13 cellular contexts compared by ENCODE assay signal in genomic region chr7:29337628-29338116, GRCh38.
DNase-seq lines count a peak whose midpoint lies in the region; ATAC-seq and TF ChIP-seq lines count a peak whose summit lies in the region.
"Had no signal": no experiment of that assay in that cellular context is flagged by ENCODE, and none has a peak within 500 bp of the region (broad histone marks: within the 10 kb centered on the region; RNA-seq: fewer than 3 reads in every experiment).

No MANE protein-coding gene starts in this region.

- POLR2A ChIA-PET in activated CD4-positive, alpha-beta memory T cell treated with anti-CD3 and anti-CD28 coated beads for 36 hours (lab: Charles Lee), result no interaction called here

- no peaks in the 10 kb centered on the region for H3K36me3 ChIP-seq in adrenal gland (replicated peaks in 1 of 2)
- H3K36me3 ChIP-seq: colonic mucosa, neutrophil had no signal

- peak; percentile 83 for ATAC-seq in stimulated activated naive CD8-positive, alpha-beta T cell treated with anti-CD3 and anti-CD28 coated beads, Interleukin-15, amount 100 ng/mL, for 72 hours

- H3K4me3 Mint-ChIP-seq in activated CD4-positive, alpha-beta memory T cell treated with anti-CD3 and anti-CD28 coated beads for 36 hours, result no peak overlapping the region
- peak overlapping the region; percentile 5 to 16 for H3K4me3 Mint-ChIP-seq in stimulated activated naive CD8-positive, alpha-beta T cell treated with anti-CD3 and anti-CD28 coated beads, Interleukin-15, amount 100 ng/mL, for 72 hours

- H3K9me3 Mint-ChIP-seq in activated CD4-positive, alpha-beta memory T cell treated with anti-CD3 and anti-CD28 coated beads for 36 hours, result no peaks in the 10 kb centered on the region
- no peaks in the 10 kb centered on the region for H3K9me3 Mint-ChIP-seq in stimulated activated naive CD8-positive, alpha-beta T cell treated with anti-CD3 and anti-CD28 coated beads, Interleukin-15, amount 100 ng/mL, for 72 hours

- H3K27me3 Mint-ChIP-seq in activated CD4-positive, alpha-beta memory T cell treated with anti-CD3 and anti-CD28 coated beads for 36 hours, result no peaks in the 10 kb centered on the region
- H3K27me3 Mint-ChIP-seq in stimulated activated naive CD8-positive, alpha-beta T cell treated with anti-CD3 and anti-CD28 coated beads, Interleukin-15, amount 100 ng/mL, for 72 hours, result peaks cover 1% of the 10 kb centered on the region

- peaks cover 22% of the 10 kb centered on the region for H3K4me1 Mint-ChIP-seq in activated CD4-positive, alpha-beta memory T cell treated with anti-CD3 and anti-CD28 coated beads for 36 hours (ENCODE audit: low read depth)
- H3K4me1 Mint-ChIP-seq in stimulated activated naive CD8-positive, alpha-beta T cell treated with anti-CD3 and anti-CD28 coated beads, Interleukin-15, amount 100 ng/mL, for 72 hours, result peaks cover 27% of the 10 kb centered on the region

- no peaks in the 10 kb centered on the region for H3K9me3 ChIP-seq in adrenal gland (replicated peaks in 1 of 3)
- H3K9me3 ChIP-seq: colonic mucosa, neutrophil had no signal

- H3K4me3 ChIP-seq in fibroblast of pulmonary artery (replicated peaks; ENCODE audit: low read depth, low read length) (no peak overlapping the region), adrenal gland (no peak overlapping the region)
- H3K4me3 ChIP-seq: colonic mucosa had no signal

- DNase-seq in activated naive CD4-positive, alpha-beta T cell treated with Interleukin-2 at 50 U/mL for 16 hours, result peak; percentile 2
- no peak for DNase-seq in activated naive CD4-positive, alpha-beta T cell (lab: John Stamatoyannopoulos, UW)
- DNase-seq in activated CD4-positive, alpha-beta memory T cell treated with anti-CD3 and anti-CD28 coated beads for 36 hours, result peak; percentile 20
- DNase-seq in fibroblast of pulmonary artery (ENCODE audit: low read depth), result peak; percentile 51
- DNase-seq in stimulated activated naive CD8-positive, alpha-beta T cell treated with anti-CD3 and anti-CD28 coated beads, Interleukin-15, amount 100 ng/mL, for 72 hours, result peak; percentile 5 to 16
- no peak for DNase-seq in NCI-H1694 treated with DMSO at 0.1 percent for 48 hours (lab: John Stamatoyannopoulos, UW)
- DNase-seq in kidney tubule cell (ENCODE audit: low spot score), result no peak
- DNase-seq in adrenal gland, result no peak
- DNase-seq: activated CD4-positive, CD25-positive, alpha-beta regulatory T cell; colonic mucosa; KBM-7; stimulated activated CD4-positive, alpha-beta T cell treated with anti-CD3 and anti-CD28 coated beads, Interleukin-4, amount 100 ng/mL, for 4 hours had no signal

- no peak for TF ChIP-seq POLR2A in adrenal gland (IDR thresholded peaks at IDR 0.05)

- CTCF ChIA-PET in activated CD4-positive, alpha-beta memory T cell treated with anti-CD3 and anti-CD28 coated beads for 36 hours (lab: Charles Lee), result interaction anchor here (0.9 kb wide), 1 partner anchor 148 kb away, joined by 4 read pairs; no protein-coding TSS in a partner anchor

- TF ChIP-seq CTCF in fibroblast of pulmonary artery (IDR thresholded peaks at IDR 0.05; ENCODE audit: low read length, missing control alignments) (no peak), adrenal gland (IDR thresholded peaks at IDR 0.05) (no peak)

- 45 to 68% (median 60%) methylated on average over 3 of the region's 3 CpGs for WGBS in adrenal gland, 4 donors

- no peak overlapping the region for H3K27ac Mint-ChIP-seq in activated CD4-positive, alpha-beta memory T cell treated with anti-CD3 and anti-CD28 coated beads for 36 hours
- H3K27ac Mint-ChIP-seq in stimulated activated naive CD8-positive, alpha-beta T cell treated with anti-CD3 and anti-CD28 coated beads, Interleukin-15, amount 100 ng/mL, for 72 hours, result peak overlapping the region; percentile 49 to 64

- intact Hi-C loops in activated CD4-positive, alpha-beta memory T cell treated with anti-CD3 and anti-CD28 coated beads for 36 hours (cut with micrococcal nuclease), result no loop called here
- intact Hi-C loops in adrenal gland (cut with DNase I), result no loop called here

- H3K27ac ChIP-seq in adrenal gland, result peak overlapping the region in 2 of 5 donors; percentile 14 to 46
- H3K27ac ChIP-seq: colonic mucosa, neutrophil had no signal

- H3K36me3 Mint-ChIP-seq in activated CD4-positive, alpha-beta memory T cell treated with anti-CD3 and anti-CD28 coated beads for 36 hours, result no peaks in the 10 kb centered on the region

- no peaks in the 10 kb centered on the region for H3K27me3 ChIP-seq in adrenal gland
- H3K27me3 ChIP-seq: colonic mucosa, neutrophil had no signal

- H3K4me1 ChIP-seq in adrenal gland (replicated peaks in 1 of 2), result peaks cover 0 to 4% of the 10 kb centered on the region in 2 donors
- H3K4me1 ChIP-seq: colonic mucosa had no signal

Comparison
In these comparisons a context has a peak if more than half of its experiments do, and no peak if none do; other contexts are left out.
1. DNase-seq: peak in activated naive CD4-positive, alpha-beta T cell treated with Interleukin-2 at 50 U/mL for 16 hours (single experiment), activated CD4-positive, alpha-beta memory T cell treated with anti-CD3 and anti-CD28 coated beads for 36 hours (single experiment), fibroblast of pulmonary artery (single experiment) and stimulated activated naive CD8-positive, alpha-beta T cell treated with anti-CD3 and anti-CD28 coated beads, Interleukin-15, amount 100 ng/mL, for 72 hours (2 of 2); none in activated naive CD4-positive, alpha-beta T cell (0 of 4), NCI-H1694 treated with DMSO at 0.1 percent for 48 hours (single experiment), kidney tubule cell (single experiment) and adrenal gland (0 of 7).